17 cellular contexts compared by ENCODE assay signal in genomic region chr16:88548131-88548874, GRCh38. TPM values are rescaled to one million over a fixed set of nuclear protein-coding genes. Genes with fewer than 3 reads are reported as not detected.
DNase-seq lines count a peak whose midpoint lies in the region; ATAC-seq, FAIRE-seq and TF ChIP-seq lines count a peak whose summit lies in the region.
"Had no signal": no experiment of that assay in that cellular context is flagged by ENCODE, and none has a peak within 500 bp of the region (broad histone marks: within the 10 kb centered on the region; RNA-seq: fewer than 3 reads in every experiment).

No MANE protein-coding gene starts in this region.

- peaks cover 0 to 2% of the 10 kb centered on the region in 2 donors for H3K27me3 Mint-ChIP-seq in natural killer cell treated with Interleukin-12 subunit alpha and Interleukin-12 subunit beta and Interleukin-15 and Interleukin-18, amount 100 ng/mL, for 72 hours

- H3K27ac ChIP-seq in A549 (no peak overlapping the region), K562 (ENCODE audit: extremely low read depth, low read depth, low read length) (no peak overlapping the region)
- H3K27ac ChIP-seq: Peyer's patch had no signal

- ATAC-seq in A549 (no peak; a peak in 1 of 6 replicates), K562 (peak; percentile 20)
- peak; percentile 17 to 38 for ATAC-seq in natural killer cell treated with Interleukin-12 subunit alpha and Interleukin-12 subunit beta and Interleukin-15 and Interleukin-18, amount 100 ng/mL, for 72 hours
- ATAC-seq: CD8-positive, alpha-beta T cell had no signal

- no peak for TF ChIP-seq RAD21 in A549 (conservative IDR thresholded peaks at IDR 0.05 in 1 of 2, IDR thresholded peaks at IDR 0.05 in 1 of 2)
- TF ChIP-seq RAD21 in K562 (CRISPR knock-in tag; conservative IDR thresholded peaks at IDR 0.05 in 1 of 2, IDR thresholded peaks at IDR 0.05 in 1 of 2): no peak

- H3K9me1 ChIP-seq in K562 (ENCODE audit: control insufficient read depth, insufficient read depth, low read length): no peaks in the 10 kb centered on the region

- no peaks in the 10 kb centered on the region for H3K36me3 ChIP-seq in K562 (ENCODE audit: control insufficient read depth, insufficient read depth, low read length)
- H3K36me3 ChIP-seq: Peyer's patch had no signal

- WGBS in A549 (ENCODE audit: missing lambda C conversion rate): 69% methylated on average over 13 of the region's 15 CpGs
- WGBS in K562 (ENCODE audit: insufficient coverage, low coverage, missing lambda C conversion rate): 41% methylated on average over 15 of the region's 15 CpGs

- no peak for TF ChIP-seq POLR2A in A549 (IDR thresholded peaks at IDR 0.05; ENCODE audit: low read length)
- no peak for TF ChIP-seq POLR2A in K562 (conservative IDR thresholded peaks at IDR 0.05)

- FAIRE-seq in A549 (lab: Jason Lieb, UNC) (no peak), K562 (lab: Jason Lieb, UNC) (no peak)
- FAIRE-seq: G401.6 had no signal

- CTCF ChIA-PET in A549 (lab: Yijun Ruan, JAX): interaction anchor here (1.7 kb wide), 1 partner anchor 8 kb away, joined by 4 read pairs; no protein-coding TSS in a partner anchor
- CTCF ChIA-PET in K562 (lab: Yijun Ruan, JAX; ENCODE audit: low intra/inter-chr PET ratio): no interaction called here

- H3K36me3 Mint-ChIP-seq in natural killer cell treated with Interleukin-12 subunit alpha and Interleukin-12 subunit beta and Interleukin-15 and Interleukin-18, amount 100 ng/mL, for 72 hours: peaks cover 6% of the 10 kb centered on the region

- no peak for TF ChIP-seq CTCF in A549 (IDR thresholded peaks at IDR 0.05)
- TF ChIP-seq CTCF in K562 (IDR thresholded peaks at IDR 0.05 in 2 of 3, conservative IDR thresholded peaks at IDR 0.05 in 1 of 3; ENCODE audit: insufficient read depth in 2 of 3, low read depth in 1 of 3, low read length in 3 of 3): no peak

- intact Hi-C loops in K562 (cut with micrococcal nuclease): no loop called here

- H3K79me2 ChIP-seq in K562 (ENCODE audit: control insufficient read depth, insufficient read depth, low read length): no peaks in the 10 kb centered on the region

- H3K4me2 ChIP-seq in A549 (no peak overlapping the region), K562 (ENCODE audit: insufficient read depth, low read length) (no peak overlapping the region)

- H3K9me3 ChIP-seq in A549 (peaks cover 17% of the 10 kb centered on the region), K562 (replicated peaks; ENCODE audit: control insufficient read depth, insufficient read depth, low read depth, low read length) (peaks cover 8% of the 10 kb centered on the region; the same call in 1 of the 2 replicates)

- DNase-seq in A549 (ENCODE audit: low read depth in 1 of 2, low spot score in 1 of 2) (no peak), D341Med (ENCODE audit: low spot score) (peak; percentile 19), K562 (ENCODE audit: extremely low read depth in 1 of 4, low spot score in 3 of 4) (no peak), GM19238 (ENCODE audit: insufficient read length, low spot score) (no peak), CD1c-positive myeloid dendritic cell (ENCODE audit: extremely low spot score) (no peak), C1 segment of cervical spinal cord (lab: John Stamatoyannopoulos, UW) (no peak)
- DNase-seq in natural killer cell treated with Interleukin-12 subunit alpha and Interleukin-12 subunit beta and Interleukin-15 and Interleukin-18, amount 100 ng/mL, for 72 hours (ENCODE audit: low spot score): no peak
- DNase-seq: CD8-positive, alpha-beta T cell; DND-41; HCEC 1CT; KBM-7; NCI-H1436 treated with DMSO at 0.1 percent for 48 hours; NCI-H2081; NCI-H774; Peyer's patch; Right ventricle myocardium superior had no signal

- peaks cover 17 to 22% of the 10 kb centered on the region in 2 donors for H3K4me1 Mint-ChIP-seq in natural killer cell treated with Interleukin-12 subunit alpha and Interleukin-12 subunit beta and Interleukin-15 and Interleukin-18, amount 100 ng/mL, for 72 hours (ENCODE audit: low read depth in 2 of 2)

- no peak for TF ChIP-seq EP300 in A549 (IDR thresholded peaks at IDR 0.05)
- no peak for TF ChIP-seq EP300 in K562 (IDR thresholded peaks at IDR 0.05; ENCODE audit: low read length)

- no peaks in the 10 kb centered on the region for H4K20me1 ChIP-seq in K562 (replicated peaks; ENCODE audit: control insufficient read depth, insufficient read depth, low read length)

- H3K9ac ChIP-seq in K562 (ENCODE audit: insufficient read depth in 1 of 2, low read depth in 2 of 2, low read length in 2 of 2): peak overlapping the region in 1 of 2 experiments; percentile 51; a peak in 2 of 4 replicates

- 0 out of 2 replicates have a peak overlapping the region, but pooled peaks have one; percentile 0 for H2AFZ ChIP-seq in K562 (ENCODE audit: low read depth, low read length)

- peak overlapping the region; percentile 15 for H3K4me3 Mint-ChIP-seq in natural killer cell treated with Interleukin-12 subunit alpha and Interleukin-12 subunit beta and Interleukin-15 and Interleukin-18, amount 100 ng/mL, for 72 hours
- H3K4me3 Mint-ChIP-seq: CD8-positive, alpha-beta T cell had no signal

- peaks cover 4% of the 10 kb centered on the region for H3K9me3 Mint-ChIP-seq in natural killer cell treated with Interleukin-12 subunit alpha and Interleukin-12 subunit beta and Interleukin-15 and Interleukin-18, amount 100 ng/mL, for 72 hours

- H3K4me1 ChIP-seq in A549 (no peaks in the 10 kb centered on the region), K562 (replicated peaks in 1 of 2; ENCODE audit: control insufficient read depth in 2 of 2, insufficient read depth in 2 of 2, low read length in 2 of 2) (peaks cover 25 to 34% of the 10 kb centered on the region in 2 experiments)
- H3K4me1 ChIP-seq: Peyer's patch had no signal

- in situ Hi-C loops in K562 (cut with MboI): no loop called here

- peaks cover 16 to 29% of the 10 kb centered on the region in 2 experiments; a peak in 4 of 5 replicates for H3K27me3 ChIP-seq in K562 (ENCODE audit: control insufficient read depth in 2 of 2, insufficient read depth in 2 of 2, low read length in 2 of 2)
- H3K27me3 ChIP-seq: Peyer's patch had no signal

- H3K4me3 ChIP-seq in A549: no peak overlapping the region
- no peak overlapping the region for H3K4me3 ChIP-seq in K562
- H3K4me3 ChIP-seq: Peyer's patch had no signal

- POLR2A ChIA-PET in A549 (lab: Yijun Ruan, JAX) (no interaction called here), K562 (lab: Yijun Ruan, JAX) (interaction anchor here (0.7 kb wide), 1 partner anchor 87 kb away, joined by 3 read pairs; no protein-coding TSS in a partner anchor)

- no TSS peak for BruUV-seq in K562 (replicated peaks; lab: Mats Ljungman, UMichigan)

- H3K27ac Mint-ChIP-seq in natural killer cell treated with Interleukin-12 subunit alpha and Interleukin-12 subunit beta and Interleukin-15 and Interleukin-18, amount 100 ng/mL, for 72 hours: no peak overlapping the region
- H3K27ac Mint-ChIP-seq: CD8-positive, alpha-beta T cell had no signal

TF ChIP-seq in A549, 52 proteins besides CTCF, POLR2A, EP300 and RAD21:
- peak; percentile 17 to 34; a peak in 1 of 4 replicates for TF ChIP-seq CEBPB (IDR thresholded peaks at IDR 0.05)
- no peak for TF ChIP-seq ZC3H11A (IDR thresholded peaks at IDR 0.05)
TF ChIP-seq in A549: peak in this region for 1.

TF ChIP-seq in K562, 482 proteins besides CTCF, POLR2A, EP300 and RAD21 (continues in another document):
- TF ChIP-seq ZBTB7A (IDR thresholded peaks at IDR 0.05; ENCODE audit: borderline replicate concordance, control insufficient read depth, low read depth, low read length) (peak; percentile 55; the same call in 1 of the 2 replicates), ZNF583 (CRISPR knock-in tag; IDR thresholded peaks at IDR 0.05) (no peak), ZBTB8A (IDR thresholded peaks at IDR 0.05; ENCODE audit: partially characterized antibody) (no peak), BDP1 (IDR thresholded peaks at IDR 0.05; ENCODE audit: insufficient read depth, insufficient read length) (no peak), ZNF584 (CRISPR knock-in tag; IDR thresholded peaks at IDR 0.05; ENCODE audit: low read depth) (no peak), ZNF586 (CRISPR knock-in tag; conservative IDR thresholded peaks at IDR 0.05) (no peak), ZNF121 (CRISPR knock-in tag; conservative IDR thresholded peaks at IDR 0.05) (no peak), CEBPG (CRISPR knock-in tag; IDR thresholded peaks at IDR 0.05) (no peak), CEBPG (tag; conservative IDR thresholded peaks at IDR 0.05 in 1 of 2, IDR thresholded peaks at IDR 0.05 in 1 of 2) (peak; percentile 76 to 93), JUND (IDR thresholded peaks at IDR 0.05; ENCODE audit: borderline replicate concordance, low read depth, low read length) (no peak), JUND (tag; IDR thresholded peaks at IDR 0.05; ENCODE audit: borderline replicate concordance, low read depth, low read length) (no peak), NR2F6 (CRISPR knock-in tag; IDR thresholded peaks at IDR 0.05) (no peak)

RNA-seq across cellular contexts. Expression of gene ZC3H18, which starts 21.9 kb away (rescaled TPM):
- polyA plus RNA-seq in A549 (2011; rRNA removed) (13.1 and 21.1 TPM in 2 replicates), A549 (2017; fragmentation: RNase III; extraction: RNeasy Plus Mini Kit Qiagen cat#74134 plus additional on column Dnase treatment) (46.5 to 48.2 TPM (median 47.9 TPM) in 3 replicates), K562 (2011; rRNA removed) (12.5 and 15.8 TPM in 2 replicates), K562 (2014; fragmentation: Illumina TruSeq; extraction: Trizol) (60.7 and 65.3 TPM in 2 replicates), K562 (2014; fragmentation: Nextera tagmentation; extraction: Ambion mirVana) (1 to 10 TPM; 1.7 to 2.0 TPM), K562 (2014; rRNA removed) (37.1 and 49.2 TPM in 2 replicates)
- polyA plus RNA-seq in A549 (2012; cell fraction: cytosol; rRNA removed): 34.3 and 35.9 TPM in 2 replicates
- 93.0 and 98.7 TPM in 2 replicates for polyA plus RNA-seq in A549 (2012; cell fraction: nucleus; rRNA removed)
- 6.5 and 12.3 TPM in 2 replicates for polyA minus RNA-seq in A549 (2011; rRNA and poly(A)+ RNA removed)
- 74.4 and 112 TPM in 2 replicates for total RNA-seq in K562 (2011; cell fraction: chromatin; rRNA removed; ENCODE audit: low replicate concordance)
- 51.3 and 61.4 TPM in 2 replicates for total RNA-seq in K562 (2011; cell fraction: nucleolus; rRNA removed)
- total RNA-seq in K562 (2011; cell fraction: nucleoplasm; rRNA removed): 61.1 and 63.4 TPM in 2 replicates
- total RNA-seq in K562 (2014; rRNA removed) (26.9 and 35.1 TPM in 2 replicates), K562 (2014; rRNA removed; fragmentation: Illumina TruSeq; extraction: Trizol) (16.0 and 16.3 TPM in 2 replicates), K562 (2015; rRNA removed; fragmentation: Illumina TruSeq; extraction: Trizol) (31.1 and 33.9 TPM in 2 replicates), K562 (2021) (81.3 and 88.7 TPM in 2 replicates)
- polyA plus RNA-seq in K562 (2011; cell fraction: cytosol; rRNA removed): 10.1 and 15.8 TPM in 2 replicates
- polyA plus RNA-seq in K562 (2011; cell fraction: nucleus; rRNA removed): 43.3 and 65.6 TPM in 2 replicates
- polyA plus RNA-seq in K562 (2012): 57.6 and 59.2 TPM in 2 replicates
- polyA minus RNA-seq in K562 (2011; rRNA and poly(A)+ RNA removed): 7.9 and 9.1 TPM in 2 replicates
- polyA minus RNA-seq in K562 (2011; cell fraction: cytosol; rRNA and poly(A)+ RNA removed): 23.7 and 30.6 TPM in 2 replicates
- 17.5 and 19.1 TPM in 2 replicates for polyA minus RNA-seq in K562 (2011; cell fraction: nucleus; rRNA and poly(A)+ RNA removed)
- 100 to 1,000 TPM in 1 of 2 donors, 10 to 100 TPM in 1; 85.0 to 148 TPM for total RNA-seq in natural killer cell treated with Interleukin-12 subunit alpha and Interleukin-12 subunit beta and Interleukin-15 and Interleukin-18, amount 100 ng/mL, for 72 hours

Comparison
In these comparisons a context has a peak if more than half of its experiments do, and no peak if none do; other contexts are left out.
1. ATAC-seq: peak in K562 (single experiment) and natural killer cell treated with Interleukin-12 subunit alpha and Interleukin-12 subunit beta and Interleukin-15 and Interleukin-18, amount 100 ng/mL, for 72 hours (2 of 2); none in A549 (0 of 2).
2. Of the 35 proteins assayed by ChIP-seq in both K562 and A549: peak only in K562: none; only in A549: none; in both: CEBPB; in neither: 34.